In genomic region chr1:180507826-180508724, GRCh38 we compare ENCODE assay signal across 10 cellular contexts. TPM values are rescaled to one million over a fixed set of nuclear protein-coding genes. Genes with fewer than 3 reads are reported as not detected.
DNase-seq lines count a peak whose midpoint lies in the region; ATAC-seq and TF ChIP-seq lines count a peak whose summit lies in the region.
"Had no signal": no experiment of that assay in that cellular context is flagged by ENCODE, and none has a peak within 500 bp of the region (broad histone marks: within the 10 kb centered on the region; RNA-seq: fewer than 3 reads in every experiment).

No MANE protein-coding gene starts in this region.

- peaks cover 5% of the 10 kb centered on the region for H3K4me1 Mint-ChIP-seq in T-helper 17 cell

- H2AFZ ChIP-seq in HCT116 (ENCODE audit: low read depth, low read length, poor library complexity, severe bottlenecking) = peak overlapping the region; percentile 84

- H3K9ac ChIP-seq in HCT116 (ENCODE audit: low read length) = no peak overlapping the region

- intact Hi-C loops in HCT116 (cut with micrococcal nuclease) = no loop called here

- H3K27me3 ChIP-seq in BJ (ENCODE audit: control insufficient read depth, insufficient read depth, low read length) (no peaks in the 10 kb centered on the region), HCT116 (ENCODE audit: insufficient read depth, low read length) (no peaks in the 10 kb centered on the region)

- DNase-seq in BJ (ENCODE audit: low read depth) = no peak
- no peak for DNase-seq in HCT116 (ENCODE audit: low read depth, low spot score)
- peak; percentile 26 for DNase-seq in T1000 (lab: John Stamatoyannopoulos, UW)
- DNase-seq in hepatic stellate cell (ENCODE audit: low spot score) = peak; percentile 51
- no peak for DNase-seq in T-helper 17 cell
- DNase-seq in coronary artery (ENCODE audit: low spot score) = no peak
- DNase-seq in activated gamma-delta T cell treated with Interleukin-2 at 50 U/mL for 16 hours = no peak
- DNase-seq: NCI-H2107; stimulated activated naive CD8-positive, alpha-beta T cell treated with anti-CD3 and anti-CD28 coated beads, Interleukin-15, Interleukin-2, amounts not matched to agents 100 U/mL and 50 U/mL, for 24 hours had no signal

- no peaks in the 10 kb centered on the region for H3K36me3 ChIP-seq in BJ (ENCODE audit: control insufficient read depth, insufficient read depth, low read length)
- no peaks in the 10 kb centered on the region for H3K36me3 ChIP-seq in HCT116 (ENCODE audit: control insufficient read depth in 1 of 2, insufficient read depth in 2 of 2, low read length in 2 of 2)

- CTCF ChIA-PET in BJ (lab: Yijun Ruan, JAX) = interaction anchor here (0.8 to 0.9 kb wide), 2 partner anchors 7 to 355 kb away, joined by 3 read pairs; no protein-coding TSS in a partner anchor
- CTCF ChIA-PET in HCT116 (lab: Charles Lee) = no interaction called here

- no peaks in the 10 kb centered on the region for H3K36me3 Mint-ChIP-seq in T-helper 17 cell (ENCODE audit: low read depth)

- RAD21 ChIA-PET in HCT116 (lab: Charles Lee; ENCODE audit: low non-redundant PET in 1 of 2, low total read pairs in 2 of 2, uncharacterized antibody in 2 of 2, unreplicated experiment in 2 of 2) = no interaction called here

- H3K9me3 ChIP-seq in HCT116 (ENCODE audit: control insufficient read depth in 1 of 2, insufficient read depth in 1 of 2, low read depth in 1 of 2, low read length in 2 of 2) (no peaks in the 10 kb centered on the region), T-helper 17 cell (ENCODE audit: control insufficient read depth, low read length, poor library complexity, severe bottlenecking) (no peaks in the 10 kb centered on the region)

- no peak for TF ChIP-seq RAD21 in HCT116 (IDR thresholded peaks at IDR 0.05; ENCODE audit: low read depth)

- H3K9me2 ChIP-seq in HCT116 (ENCODE audit: insufficient read depth) = no peaks in the 10 kb centered on the region

- no peak overlapping the region for H3K4me2 ChIP-seq in HCT116 (ENCODE audit: low read length)

- no TSS peak for BruUV-seq in HCT116 (replicated peaks; lab: Mats Ljungman, UMichigan)

- no peak for ATAC-seq in HCT116
- no peak for ATAC-seq in T-helper 17 cell
- ATAC-seq in HG03460 (IDR thresholded peaks at IDR 0.05; ENCODE audit: unreplicated experiment) = no peak
- ATAC-seq: stimulated activated naive CD8-positive, alpha-beta T cell treated with anti-CD3 and anti-CD28 coated beads, Interleukin-15, Interleukin-2, amounts not matched to agents 100 U/mL and 50 U/mL, for 24 hours had no signal

- peaks cover 7 to 21% of the 10 kb centered on the region in 2 experiments; a peak in 3 of 4 replicates for H3K4me1 ChIP-seq in HCT116 (ENCODE audit: control insufficient read depth in 1 of 2, insufficient read depth in 2 of 2, low read length in 2 of 2)

- no peak overlapping the region for H3K27ac Mint-ChIP-seq in T-helper 17 cell

- no peak for TF ChIP-seq POLR2A in HCT116 (IDR thresholded peaks at IDR 0.05; ENCODE audit: borderline replicate concordance, extremely low read depth, insufficient read depth, insufficient read length)

- H3K27me3 Mint-ChIP-seq in T-helper 17 cell = peaks cover 25% of the 10 kb centered on the region

- no peak overlapping the region for H3K4me3 ChIP-seq in BJ (ENCODE audit: low read depth, low read length)
- H3K4me3 ChIP-seq in HCT116 (replicated peaks in 1 of 2; ENCODE audit: low read depth in 1 of 2, low read length in 2 of 2) = no peak overlapping the region
- no peak overlapping the region for H3K4me3 ChIP-seq in coronary artery

- H3K4me3 Mint-ChIP-seq in T-helper 17 cell = no peak overlapping the region

- H3K79me2 ChIP-seq in HCT116 (ENCODE audit: insufficient read depth, low read length) = no peaks in the 10 kb centered on the region

- peak; percentile 14; the same call in 1 of the 2 replicates for TF ChIP-seq CTCF in BJ (IDR thresholded peaks at IDR 0.05; ENCODE audit: insufficient read depth, low read depth, low read length)
- TF ChIP-seq CTCF in HCT116 (IDR thresholded peaks at IDR 0.05 in 2 of 3, conservative IDR thresholded peaks at IDR 0.05 in 1 of 3; ENCODE audit: borderline replicate concordance in 1 of 3, insufficient read depth in 1 of 3, low read depth in 2 of 3, low read length in 2 of 3) = peak in 1 of 3 experiments; percentile 22; a peak in 1 of 6 replicates
- TF ChIP-seq CTCF in coronary artery (IDR thresholded peaks at IDR 0.05) = no peak

- H3K27ac ChIP-seq in HCT116 (ENCODE audit: low read depth, low read length) (no peak overlapping the region), coronary artery (no peak overlapping the region)

- H4K20me1 ChIP-seq in HCT116 (ENCODE audit: insufficient read depth) = no peaks in the 10 kb centered on the region

- POLR2A ChIA-PET in BJ (lab: Charles Lee) (no interaction called here), HCT116 (lab: Charles Lee) (no interaction called here)

TF ChIP-seq in HCT116, 20 proteins besides CTCF, POLR2A, EP300 and RAD21:
- TF ChIP-seq TCF7L2 (IDR thresholded peaks at IDR 0.05; ENCODE audit: borderline replicate concordance, extremely low read depth, insufficient read depth, insufficient read length) = no peak
- TF ChIP-seq EGR1 (IDR thresholded peaks at IDR 0.05; ENCODE audit: low read depth) = no peak
- TF ChIP-seq MAX (IDR thresholded peaks at IDR 0.05) = no peak
- TF ChIP-seq ELF1 (IDR thresholded peaks at IDR 0.05; ENCODE audit: borderline replicate concordance, low read depth) = no peak
- peak; percentile 41 for TF ChIP-seq YY1 (IDR thresholded peaks at IDR 0.05; ENCODE audit: extremely low read depth, insufficient replicate concordance, low read depth, low read length)
- TF ChIP-seq CBX3 (IDR thresholded peaks at IDR 0.05; ENCODE audit: low read depth) = 0 out of 2 replicates have a peak, but pooled peaks have one; percentile 38
- TF ChIP-seq ATF3 (IDR thresholded peaks at IDR 0.05) = no peak
- no peak for TF ChIP-seq SRF (IDR thresholded peaks at IDR 0.05; ENCODE audit: low read depth)
- TF ChIP-seq SIN3A (IDR thresholded peaks at IDR 0.05; ENCODE audit: low read depth) = no peak
- no peak for TF ChIP-seq ZNF274 (IDR thresholded peaks at IDR 0.05; ENCODE audit: low read depth, low read length)
- no peak for TF ChIP-seq EZH2phosphoT487 (IDR thresholded peaks at IDR 0.05; ENCODE audit: borderline replicate concordance)
- peak; percentile 38 for TF ChIP-seq JUND (IDR thresholded peaks at IDR 0.05)
- no peak for TF ChIP-seq SP1 (IDR thresholded peaks at IDR 0.05; ENCODE audit: low read depth)
- no peak for TF ChIP-seq ZBTB33 (IDR thresholded peaks at IDR 0.05; ENCODE audit: extremely low read depth, insufficient replicate concordance, low read length)
- peak; percentile 33; the same call in 1 of the 2 replicates for TF ChIP-seq FOSL1 (IDR thresholded peaks at IDR 0.05; ENCODE audit: low read depth)
- TF ChIP-seq ZFX (IDR thresholded peaks at IDR 0.05) = no peak

RNA-seq across cellular contexts. Expression of gene ACBD6, which starts 5.7 kb away (rescaled TPM):
- polyA plus RNA-seq in BJ (2011; rRNA removed) = 47.4 and 49.0 TPM in 2 replicates
- 38.8 and 43.2 TPM in 2 replicates for polyA minus RNA-seq in BJ (2011; rRNA and poly(A)+ RNA removed)
- total RNA-seq in HCT116 (2021; ENCODE audit: unreplicated experiment) (43.2 TPM), T-helper 17 cell (10 to 100 TPM; 28.9 to 33.1 TPM)
- 49.7 and 54.4 TPM in 2 replicates for polyA plus RNA-seq in HCT116 (2012)

RNA-seq across cellular contexts. Expression of gene OVAAL, which starts 50.7 kb away (rescaled TPM):
- polyA plus RNA-seq in BJ (2011; rRNA removed) = 0.05 TPM in 1 of 2 replicates, not detected in the other
- 0.14 TPM in 1 of 2 replicates, not detected in the other for polyA minus RNA-seq in BJ (2011; rRNA and poly(A)+ RNA removed)
- not detected for total RNA-seq in HCT116 (2021; ENCODE audit: unreplicated experiment)
- polyA plus RNA-seq in HCT116 (2012) = not detected in 2 replicates
- total RNA-seq in T-helper 17 cell = not detected

Comparison
In these comparisons a context has a peak if more than half of its experiments do, and no peak if none do; other contexts are left out.
1. DNase-seq: peak in T1000 (single experiment) and hepatic stellate cell (single experiment); none in BJ (single experiment), HCT116 (single experiment), T-helper 17 cell (0 of 3), coronary artery (single experiment) and activated gamma-delta T cell treated with Interleukin-2 at 50 U/mL for 16 hours (single experiment).